Comparison of ENCODE assay signal across 1 cellular context in genomic region chr15:65221708-65222107, GRCh38.
TF ChIP-seq lines count a peak whose summit lies in the region.

No MANE protein-coding gene starts in this region.

TF ChIP-seq in K562, 482 proteins besides CTCF, POLR2A, EP300 and RAD21:
- TF ChIP-seq POU5F1 (IDR thresholded peaks at IDR 0.05; ENCODE audit: borderline replicate concordance, low read depth, low read length, partially characterized antibody) (no peak), MCM2 (IDR thresholded peaks at IDR 0.05; ENCODE audit: low read depth) (no peak), ZNF408 (CRISPR knock-in tag; IDR thresholded peaks at IDR 0.05; ENCODE audit: low read depth) (no peak), MTF1 (CRISPR knock-in tag; IDR thresholded peaks at IDR 0.05; ENCODE audit: borderline replicate concordance) (no peak), ZNF384 (IDR thresholded peaks at IDR 0.05; ENCODE audit: low read depth, low read length) (no peak), ZBTB34 (CRISPR knock-in tag; IDR thresholded peaks at IDR 0.05) (no peak), FOXJ3 (CRISPR knock-in tag; IDR thresholded peaks at IDR 0.05) (no peak), HCFC1 (IDR thresholded peaks at IDR 0.05; ENCODE audit: low read depth, low read length) (no peak)
TF ChIP-seq in K562: peak in this region for 0.
